16 cellular contexts compared by ENCODE assay signal in the genomic region with DNA sequence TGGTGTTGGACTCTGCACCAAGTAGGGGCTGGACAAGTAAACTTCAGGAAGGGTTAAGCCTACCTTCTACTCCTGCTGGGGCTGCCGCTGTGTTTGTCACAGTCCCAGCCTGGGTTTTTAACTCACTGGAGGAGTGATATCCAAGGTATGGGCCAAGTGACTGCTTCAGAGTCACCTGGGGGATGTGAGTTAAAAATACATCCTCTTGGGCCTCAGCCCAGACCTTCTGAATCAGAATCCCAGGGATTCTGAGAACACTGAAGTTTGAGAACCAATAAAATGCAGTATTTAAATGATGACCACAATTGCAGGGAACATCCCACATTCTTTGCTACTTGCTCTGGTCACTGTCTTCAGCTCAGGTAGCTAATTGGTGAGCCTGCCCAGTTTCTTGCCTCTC.
A peak's percentile ranks its signal among the peaks of the same experiment; 100 is the strongest.
DNase-seq lines count a peak whose midpoint lies in the region; ATAC-seq, FAIRE-seq and TF ChIP-seq lines count a peak whose summit lies in the region.
"Had no signal": no experiment of that assay in that cellular context is flagged by ENCODE, and none has a peak within 500 bp of the region (broad histone marks: within the 10 kb centered on the region; RNA-seq: fewer than 3 reads in every experiment).

No MANE protein-coding gene starts in this region.

- H3K4me1 ChIP-seq in A549 (peaks cover 51% of the 10 kb centered on the region), SJSA1 (replicated peaks) (peaks cover 50% of the 10 kb centered on the region), foreskin keratinocyte (peaks cover 44% of the 10 kb centered on the region), body of pancreas (peaks cover 20% of the 10 kb centered on the region), kidney (ENCODE audit: control insufficient read depth in 1 of 2, insufficient read depth in 1 of 2, low read depth in 1 of 2, low read length in 2 of 2) (peaks cover 4 to 11% of the 10 kb centered on the region in 2 donors)

- CTCF ChIA-PET in A549 (lab: Yijun Ruan, JAX), result interaction anchor here (1.3 kb wide), 1 partner anchor 181 kb away, joined by 3 read pairs; no protein-coding TSS in a partner anchor

- TF ChIP-seq POLR2A in A549 (IDR thresholded peaks at IDR 0.05; ENCODE audit: low read length), result no peak
- no peak for TF ChIP-seq POLR2A in H54 (IDR thresholded peaks at IDR 0.05; ENCODE audit: low read depth, low read length)
- TF ChIP-seq POLR2A in body of pancreas (IDR thresholded peaks at IDR 0.05), result no peak

- DNase-seq in A549 (ENCODE audit: low read depth in 1 of 2, low spot score in 1 of 2) (peak; percentile 31 to 41), H54 (ENCODE audit: insufficient read length, low spot score) (peak; percentile 37), SJSA1 (ENCODE audit: low read depth in 1 of 2, low spot score in 2 of 2) (no peak), foreskin keratinocyte (peak; percentile 88 to 92), NCI-H1417 treated with DMSO at 0.1 percent for 48 hours (lab: John Stamatoyannopoulos, UW) (no peak), body of pancreas (no peak), kidney (no peak), mesenteric fat pad (ENCODE audit: low spot score) (no peak)
- DNase-seq: activated CD4-positive, alpha-beta T cell treated with anti-CD3 and anti-CD28 coated beads, Interleukin-2, amount 10 ng/mL, durations not matched to agents 7 days and 5 days; activated T-cell treated with anti-CD3 and anti-CD28 coated beads, Interleukin-2, amount 50 U/mL, for 48 hours; NCI-H187; NCI-H69; stimulated activated naive CD4-positive, alpha-beta T cell had no signal

- peak overlapping the region; percentile 88 for H3K4me2 ChIP-seq in A549

- intact Hi-C loops in body of pancreas (cut with DNase I), result no loop called here
- intact Hi-C loops in kidney (cut with DNase I), result no loop called here

- no peaks in the 10 kb centered on the region for H3K27me3 ChIP-seq in SJSA1 (replicated peaks)
- H3K27me3 ChIP-seq in foreskin keratinocyte, result no peaks in the 10 kb centered on the region
- H3K27me3 ChIP-seq in body of pancreas, result no peaks in the 10 kb centered on the region
- H3K27me3 ChIP-seq: vagina had no signal

- TF ChIP-seq RAD21 in A549 (conservative IDR thresholded peaks at IDR 0.05 in 1 of 2, IDR thresholded peaks at IDR 0.05 in 1 of 2), result no peak

- TF ChIP-seq EP300 in A549 (IDR thresholded peaks at IDR 0.05), result no peak

- TF ChIP-seq CTCF in A549 (IDR thresholded peaks at IDR 0.05) (no peak), foreskin keratinocyte (conservative IDR thresholded peaks at IDR 0.05) (no peak), body of pancreas (IDR thresholded peaks at IDR 0.05) (no peak), kidney (IDR thresholded peaks at IDR 0.05; ENCODE audit: borderline replicate concordance, extremely low read depth, insufficient read depth) (no peak)

- 63% methylated on average over 1 of the region's 1 CpG for WGBS in A549 (ENCODE audit: missing lambda C conversion rate)
- 63% methylated on average over 1 of the region's 1 CpG; no CpG with 5 or more reads in 1 of the 2 donors for WGBS in body of pancreas, 2 donors

- H3K36me3 ChIP-seq in SJSA1 (no peaks in the 10 kb centered on the region), body of pancreas (replicated peaks in 1 of 2; ENCODE audit: insufficient read depth in 1 of 2, low read depth in 2 of 2) (no peaks in the 10 kb centered on the region), kidney (ENCODE audit: control insufficient read depth in 1 of 2, insufficient read depth in 2 of 2, low read length in 2 of 2) (no peaks in the 10 kb centered on the region)
- H3K36me3 ChIP-seq: vagina had no signal

- H3K4me3 ChIP-seq in A549 (no peak overlapping the region), SJSA1 (no peak overlapping the region), body of pancreas (no peak overlapping the region), kidney (ENCODE audit: low read length in 2 of 2) (no peak overlapping the region)
- H3K4me3 ChIP-seq: lung, vagina had no signal

- no peak overlapping the region for H3K9ac ChIP-seq in kidney (ENCODE audit: low read length in 2 of 2)

- FAIRE-seq in A549 (lab: Jason Lieb, UNC) (no peak), H54 (lab: Jason Lieb, UNC) (no peak), kidney (lab: Jason Lieb, UNC) (no peak)

- H3K27ac ChIP-seq in A549, result peak overlapping the region; percentile 84 to 91
- H3K27ac ChIP-seq in SJSA1, result peak overlapping the region; percentile 92
- H3K27ac ChIP-seq in foreskin keratinocyte, result peak overlapping the region; percentile 91
- H3K27ac ChIP-seq in body of pancreas, result no peak overlapping the region
- H3K27ac ChIP-seq in kidney (ENCODE audit: low read depth in 2 of 2, low read length in 2 of 2), result no peak overlapping the region
- H3K27ac ChIP-seq: vagina had no signal

- ATAC-seq in A549 (no peak), foreskin keratinocyte (peak; percentile 38), body of pancreas (no peak)
- ATAC-seq: sciatic nerve had no signal

- H3K9me3 ChIP-seq in A549 (no peaks in the 10 kb centered on the region), SJSA1 (replicated peaks) (no peaks in the 10 kb centered on the region), body of pancreas (no peaks in the 10 kb centered on the region), kidney (ENCODE audit: control insufficient read depth in 1 of 2, low read length in 2 of 2) (no peaks in the 10 kb centered on the region)
- H3K9me3 ChIP-seq: vagina had no signal

- POLR2A ChIA-PET in A549 (lab: Yijun Ruan, JAX), result interaction anchor here (1.6 kb wide), 1 partner anchor 103 kb away, joined by 5 read pairs; a partner anchor contains a TSS

TF ChIP-seq in A549, 52 proteins besides CTCF, POLR2A, EP300 and RAD21:
- TF ChIP-seq, protein P1, sequence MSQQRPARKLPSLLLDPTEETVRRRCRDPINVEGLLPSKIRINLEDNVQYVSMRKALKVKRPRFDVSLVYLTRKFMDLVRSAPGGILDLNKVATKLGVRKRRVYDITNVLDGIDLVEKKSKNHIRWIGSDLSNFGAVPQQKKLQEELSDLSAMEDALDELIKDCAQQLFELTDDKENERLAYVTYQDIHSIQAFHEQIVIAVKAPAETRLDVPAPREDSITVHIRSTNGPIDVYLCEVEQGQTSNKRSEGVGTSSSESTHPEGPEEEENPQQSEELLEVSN (IDR thresholded peaks at IDR 0.05; ENCODE audit: borderline replicate concordance, low read depth), result no peak
- TF ChIP-seq CEBPB (IDR thresholded peaks at IDR 0.05) (no peak), ZSCAN20 (CRISPR knock-in tag; IDR thresholded peaks at IDR 0.05) (no peak), CHD2 (IDR thresholded peaks at IDR 0.05; ENCODE audit: low read length, partially characterized antibody) (no peak), CBX2 (IDR thresholded peaks at IDR 0.05; ENCODE audit: borderline replicate concordance, low read depth) (no peak)
- TF ChIP-seq, protein P2, sequence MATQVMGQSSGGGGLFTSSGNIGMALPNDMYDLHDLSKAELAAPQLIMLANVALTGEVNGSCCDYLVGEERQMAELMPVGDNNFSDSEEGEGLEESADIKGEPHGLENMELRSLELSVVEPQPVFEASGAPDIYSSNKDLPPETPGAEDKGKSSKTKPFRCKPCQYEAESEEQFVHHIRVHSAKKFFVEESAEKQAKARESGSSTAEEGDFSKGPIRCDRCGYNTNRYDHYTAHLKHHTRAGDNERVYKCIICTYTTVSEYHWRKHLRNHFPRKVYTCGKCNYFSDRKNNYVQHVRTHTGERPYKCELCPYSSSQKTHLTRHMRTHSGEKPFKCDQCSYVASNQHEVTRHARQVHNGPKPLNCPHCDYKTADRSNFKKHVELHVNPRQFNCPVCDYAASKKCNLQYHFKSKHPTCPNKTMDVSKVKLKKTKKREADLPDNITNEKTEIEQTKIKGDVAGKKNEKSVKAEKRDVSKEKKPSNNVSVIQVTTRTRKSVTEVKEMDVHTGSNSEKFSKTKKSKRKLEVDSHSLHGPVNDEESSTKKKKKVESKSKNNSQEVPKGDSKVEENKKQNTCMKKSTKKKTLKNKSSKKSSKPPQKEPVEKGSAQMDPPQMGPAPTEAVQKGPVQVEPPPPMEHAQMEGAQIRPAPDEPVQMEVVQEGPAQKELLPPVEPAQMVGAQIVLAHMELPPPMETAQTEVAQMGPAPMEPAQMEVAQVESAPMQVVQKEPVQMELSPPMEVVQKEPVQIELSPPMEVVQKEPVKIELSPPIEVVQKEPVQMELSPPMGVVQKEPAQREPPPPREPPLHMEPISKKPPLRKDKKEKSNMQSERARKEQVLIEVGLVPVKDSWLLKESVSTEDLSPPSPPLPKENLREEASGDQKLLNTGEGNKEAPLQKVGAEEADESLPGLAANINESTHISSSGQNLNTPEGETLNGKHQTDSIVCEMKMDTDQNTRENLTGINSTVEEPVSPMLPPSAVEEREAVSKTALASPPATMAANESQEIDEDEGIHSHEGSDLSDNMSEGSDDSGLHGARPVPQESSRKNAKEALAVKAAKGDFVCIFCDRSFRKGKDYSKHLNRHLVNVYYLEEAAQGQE (IDR thresholded peaks at IDR 0.05), result no peak
TF ChIP-seq in A549: peak in this region for 0.

Comparison
In these comparisons a context has a peak if more than half of its experiments do, and no peak if none do; other contexts are left out.
1. DNase-seq: peak in A549 (2 of 2), H54 (single experiment) and foreskin keratinocyte (2 of 2); none in SJSA1 (0 of 2), NCI-H1417 treated with DMSO at 0.1 percent for 48 hours (single experiment), body of pancreas (0 of 4), kidney (single experiment) and mesenteric fat pad (single experiment).
2. H3K27ac ChIP-seq: peak in A549 (2 of 2), SJSA1 (single experiment) and foreskin keratinocyte (single experiment); none in body of pancreas (0 of 4) and kidney (0 of 2).